ENCODE assay signal across 19 cellular contexts in genomic region chr5:118653926-118654325, GRCh38.
"Had no signal": no experiment of that assay in that cellular context is flagged by ENCODE, and none has a peak within 500 bp of the region (broad histone marks: within the 10 kb centered on the region; RNA-seq: fewer than 3 reads in every experiment).

No MANE protein-coding gene starts in this region.

- DNase-seq: islet precursor cell; mesendoderm; naive B cell; natural killer cell; ovary; right lobe of liver; stimulated activated CD4-positive, alpha-beta T cell treated with anti-CD3 and anti-CD28 coated beads, Interleukin-12 subunit alpha, Interleukin-12 subunit beta, amount 100 ng/mL, for 4 hours; stimulated activated CD4-positive, alpha-beta T cell treated with anti-CD3 and anti-CD28 coated beads, Interleukin-15, amount 100 ng/mL, for 24 hours; stimulated activated CD4-positive, alpha-beta T cell treated with anti-CD3 and anti-CD28 coated beads, Interleukin-2, amount 100 ng/mL, for 24 hours; stimulated activated CD4-positive, alpha-beta T cell treated with anti-CD3 and anti-CD28 coated beads, Interleukin-4, amount 100 ng/mL, for 1 hour; stimulated activated naive CD4-positive, alpha-beta T cell; tibial artery; trophoblast cell; upper lobe of right lung had no signal

- ATAC-seq: natural killer cell, right lobe of liver had no signal

- H3K36me3 ChIP-seq: ovary, right atrium auricular region, right lobe of liver, suprapubic skin, thoracic aorta, tibial artery, upper lobe of right lung had no signal

- H3K27ac ChIP-seq: ovary, right atrium auricular region, right lobe of liver, skin epidermis, suprapubic skin, thoracic aorta, tibial artery, upper lobe of right lung had no signal

- H3K9me3 ChIP-seq: ovary, right lobe of liver had no signal

- H3K4me3 ChIP-seq: lung, ovary, right atrium auricular region, right lobe of liver, skin epidermis, suprapubic skin, thoracic aorta, tibial artery, upper lobe of right lung had no signal

- H3K27me3 ChIP-seq: ovary, right atrium auricular region, right lobe of liver, suprapubic skin, tibial artery, upper lobe of right lung had no signal

- H3K4me1 ChIP-seq: right lobe of liver, suprapubic skin, tibial artery, upper lobe of right lung had no signal
